Comparison of ENCODE assay signal across 8 cellular contexts in genomic region chr10:102502337-102503151, GRCh38. TPM values are rescaled to one million over a fixed set of nuclear protein-coding genes. Genes with fewer than 3 reads are reported as not detected.
A peak's percentile ranks its signal among the peaks of the same experiment; 100 is the strongest.
DNase-seq lines count a peak whose midpoint lies in the region; ATAC-seq and TF ChIP-seq lines count a peak whose summit lies in the region.

ACTR1A (minus strand) TSS chr10:102502712; CDS start chr10:102502647, 65 bp downstream.

- CTCF ChIA-PET in SK-N-SH (lab: Yijun Ruan, JAX), result interaction anchor here (0.6 to 5.7 kb wide), 20 partner anchors 8 to 273 kb away, joined by 3 to 110 read pairs (median 4); no protein-coding TSS in a partner anchor

- H3K9me3 ChIP-seq in SK-N-SH, result no peaks in the 10 kb centered on the region

- WGBS in SK-N-SH (ENCODE audit: low lambda C conversion rate), result under 1% methylated on average over 16 of the region's 42 CpGs

- TF ChIP-seq CTCF in SK-N-SH (IDR thresholded peaks at IDR 0.05), result no peak

- peak within 1 kb of the TSS; percentile 80 for H3K9ac ChIP-seq in SK-N-SH

- POLR2A ChIA-PET in SK-N-SH (lab: Yijun Ruan, JAX), result interaction anchor here (1.0 kb wide), 1 partner anchor 81 kb away, joined by 4 read pairs; no protein-coding TSS in a partner anchor

- TF ChIP-seq RAD21 in SK-N-SH (IDR thresholded peaks at IDR 0.05; ENCODE audit: low read length), result no peak

- peak; percentile 42 for ATAC-seq in HG02588 (IDR thresholded peaks at IDR 0.05; ENCODE audit: unreplicated experiment)

- H3K4me3 ChIP-seq in GM08714 (ENCODE audit: low read length), result peak within 1 kb of the TSS; percentile 93
- H3K4me3 ChIP-seq in SK-N-SH (ENCODE audit: low read depth in 2 of 2, low read length in 1 of 2), result peak within 1 kb of the TSS; percentile 85 to 95

- peak within 1 kb of the TSS; percentile 73 for H3K4me2 ChIP-seq in SK-N-SH

- H3K79me2 ChIP-seq in SK-N-SH (ENCODE audit: insufficient read depth), result peaks cover 77% of the 10 kb centered on the region

- H4K20me1 ChIP-seq in SK-N-SH (ENCODE audit: insufficient read depth), result peaks cover 50% of the 10 kb centered on the region

- H3K36me3 ChIP-seq in SK-N-SH (replicated peaks in 1 of 2; ENCODE audit: control insufficient read depth in 1 of 2, insufficient read depth in 2 of 2, low read length in 1 of 2), result peaks cover 0 to 2% of the 10 kb centered on the region in 2 experiments

- peaks cover 8 to 15% of the 10 kb centered on the region in 2 experiments; a peak in 2 of 4 replicates for H3K4me1 ChIP-seq in SK-N-SH (ENCODE audit: control insufficient read depth in 1 of 2, insufficient read depth in 2 of 2, low read depth in 1 of 2, low read length in 1 of 2)

- no peaks in the 10 kb centered on the region for H3K27me3 ChIP-seq in SK-N-SH (ENCODE audit: insufficient read depth)

- H2AFZ ChIP-seq in SK-N-SH (ENCODE audit: low read depth), result peak within 1 kb of the TSS; percentile 93

- H3K9me2 ChIP-seq in SK-N-SH, result no peaks in the 10 kb centered on the region

- TF ChIP-seq EP300 in SK-N-SH (IDR thresholded peaks at IDR 0.05; ENCODE audit: borderline replicate concordance in 1 of 2, low read depth in 1 of 2, low read length in 1 of 2), result no peak

- H3F3A ChIP-seq in SK-N-SH (replicated peaks; ENCODE audit: insufficient read depth), result peaks cover 4% of the 10 kb centered on the region

- DNase-seq in NCI-H1092 (lab: John Stamatoyannopoulos, UW), result peak; percentile 97
- DNase-seq in SK-N-SH, result peak; percentile 80
- DNase-seq in activated naive CD4-positive, alpha-beta T cell treated with anti-CD3 and anti-CD28 coated beads, Interleukin-2, amount 50 U/mL, for 16 hours, result peak; percentile 94
- peak; percentile 90 for DNase-seq in germinal center (ENCODE audit: low spot score)
- DNase-seq in non-pigmented ciliary epithelial cell (ENCODE audit: low read depth), result peak; percentile 100
- DNase-seq in superior temporal gyrus (ENCODE audit: extremely low spot score), result peak; percentile 100

- H3K27ac ChIP-seq in SK-N-SH (ENCODE audit: low read depth in 2 of 2, low read length in 1 of 2), result peak within 1 kb of the TSS; percentile 77 to 80

TF ChIP-seq in SK-N-SH, 30 proteins besides CTCF, POLR2A, EP300 and RAD21:
- peak; percentile 77 for TF ChIP-seq NRF1 (IDR thresholded peaks at IDR 0.05; ENCODE audit: low read depth, low read length)
- peak; percentile 95 for TF ChIP-seq CHD2 (IDR thresholded peaks at IDR 0.05; ENCODE audit: low read length, partially characterized antibody)
- TF ChIP-seq FOXJ3 (CRISPR knock-in tag; IDR thresholded peaks at IDR 0.05), result no peak
- peak; percentile 71; the same call in 1 of the 2 replicates for TF ChIP-seq GATA2 (CRISPR knock-in tag; IDR thresholded peaks at IDR 0.05)
- no peak for TF ChIP-seq TEAD4 (IDR thresholded peaks at IDR 0.05; ENCODE audit: borderline replicate concordance, insufficient read depth)
- peak; percentile 77 for TF ChIP-seq POLR2AphosphoS5 (IDR thresholded peaks at IDR 0.05; ENCODE audit: low read depth, low read length)
- TF ChIP-seq EZH2phosphoT487 (IDR thresholded peaks at IDR 0.05; ENCODE audit: borderline replicate concordance, low read depth), result no peak
- TF ChIP-seq PBX3 (IDR thresholded peaks at IDR 0.05), result peak; percentile 46
- TF ChIP-seq TAF1 (IDR thresholded peaks at IDR 0.05; ENCODE audit: borderline replicate concordance, low read depth, low read length), result peak; percentile 32; the same call in 1 of the 2 replicates
- TF ChIP-seq GABPA (IDR thresholded peaks at IDR 0.05; ENCODE audit: low read depth), result peak; percentile 67; the same call in 1 of the 2 replicates
- TF ChIP-seq RCOR1 (IDR thresholded peaks at IDR 0.05; ENCODE audit: low read length), result no peak
- TF ChIP-seq MXI1 (IDR thresholded peaks at IDR 0.05; ENCODE audit: low read depth, low read length), result peak; percentile 61
- peak; percentile 23; the same call in 1 of the 2 replicates for TF ChIP-seq MAX (IDR thresholded peaks at IDR 0.05; ENCODE audit: low read depth)
- TF ChIP-seq FOSL2 (IDR thresholded peaks at IDR 0.05; ENCODE audit: borderline replicate concordance, low read depth), result no peak
- TF ChIP-seq TCF12 (IDR thresholded peaks at IDR 0.05), result peak; percentile 14; the same call in 1 of the 2 replicates
- no peak for TF ChIP-seq RXRA (IDR thresholded peaks at IDR 0.05; ENCODE audit: borderline replicate concordance, low read depth)
- no peak for TF ChIP-seq NFIC (IDR thresholded peaks at IDR 0.05; ENCODE audit: borderline replicate concordance)
- no peak for TF ChIP-seq ZBTB33 (IDR thresholded peaks at IDR 0.05; ENCODE audit: borderline replicate concordance, low read depth)
- no peak for TF ChIP-seq USF2 (IDR thresholded peaks at IDR 0.05; ENCODE audit: borderline replicate concordance, low read depth, low read length)
- no peak for TF ChIP-seq JUND (IDR thresholded peaks at IDR 0.05)
- no peak; the same call in 1 of the 2 replicates for TF ChIP-seq YY1 (IDR thresholded peaks at IDR 0.05; ENCODE audit: low read depth)

RNA-seq across cellular contexts. Expression of gene ACTR1A, which starts in this region (rescaled TPM):
- polyA plus RNA-seq in SK-N-SH (2012; rRNA removed), result 106 and 117 TPM in 2 replicates
- polyA plus RNA-seq in SK-N-SH (2012; cell fraction: cytosol; rRNA removed), result 75.0 and 94.7 TPM in 2 replicates
- 108 and 123 TPM in 2 replicates for polyA plus RNA-seq in SK-N-SH (2012; cell fraction: nucleus; rRNA removed)

Comparison
In these comparisons a context has a peak if more than half of its experiments do, and no peak if none do; other contexts are left out.
1. Peak in every context shown above with its lines: DNase-seq, ATAC-seq, H3K4me3 ChIP-seq and H3K27ac ChIP-seq.